16 cellular contexts compared by ENCODE assay signal in the genomic region with DNA sequence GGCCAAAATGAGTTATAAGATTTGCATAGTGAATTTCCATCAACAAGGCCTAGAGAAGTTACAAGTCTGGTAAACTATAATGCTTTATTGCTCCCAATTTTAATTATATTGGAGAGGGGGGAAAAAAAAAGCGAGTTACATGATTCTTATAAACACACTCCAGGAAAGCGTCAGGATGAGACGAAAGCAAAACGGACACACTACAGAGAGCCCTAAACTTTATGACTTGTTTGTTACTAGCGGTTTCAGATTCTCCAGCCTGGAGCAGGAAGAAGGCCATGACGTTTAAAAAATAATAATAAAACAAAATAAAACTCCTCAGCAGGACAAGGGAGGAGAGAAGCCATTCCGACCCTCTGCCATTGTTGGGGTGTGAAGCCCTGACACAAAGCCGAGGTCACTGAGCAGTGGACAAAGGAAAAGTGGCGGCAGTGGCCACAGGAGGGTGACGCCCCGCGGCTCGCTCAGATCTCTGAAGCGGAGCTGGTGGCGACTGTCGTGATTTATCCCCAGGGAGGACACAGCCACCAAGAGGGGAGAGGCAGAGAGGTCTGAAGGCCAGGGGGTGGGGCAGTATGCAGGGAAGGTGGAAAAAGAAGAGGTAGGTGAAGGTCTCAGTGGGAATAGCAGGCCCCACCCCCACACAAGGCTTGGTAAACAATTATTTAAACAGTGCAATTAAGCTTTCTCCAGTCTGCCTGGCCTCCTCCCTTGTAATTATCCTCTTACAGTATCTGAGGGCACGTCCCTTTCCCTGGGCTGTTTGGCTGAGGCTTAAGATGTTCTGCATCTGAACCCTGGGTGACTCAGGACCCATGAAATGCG. TPM values are rescaled to one million over a fixed set of nuclear protein-coding genes. Genes with fewer than 3 reads are reported as not detected.
A peak's percentile ranks its signal among the peaks of the same experiment; 100 is the strongest.
DNase-seq lines count a peak whose midpoint lies in the region; ATAC-seq, FAIRE-seq and TF ChIP-seq lines count a peak whose summit lies in the region.
"Had no signal": no experiment of that assay in that cellular context is flagged by ENCODE, and none has a peak within 500 bp of the region (broad histone marks: within the 10 kb centered on the region; RNA-seq: fewer than 3 reads in every experiment).

No MANE protein-coding gene starts in this region.

- H3K4me1 Mint-ChIP-seq in astrocyte (ENCODE audit: low read depth, unreplicated experiment) (peaks cover 9% of the 10 kb centered on the region), mesothelial cell of epicardium (peaks cover 28% of the 10 kb centered on the region)
- H3K4me1 Mint-ChIP-seq: CD4-positive, CD25-positive, alpha-beta regulatory T cell had no signal

- no peaks in the 10 kb centered on the region for H3K79me2 ChIP-seq in astrocyte (ENCODE audit: insufficient read depth, low read length)

- intact Hi-C loops in uterus (cut with DNase I; ENCODE audit: low total_unique reads) (no loop called here), tibial artery (cut with DNase I; ENCODE audit: low total_unique reads) (no loop called here)

- peak; percentile 3 for DNase-seq in NCI-H510A treated with DMSO at 0.1 percent for 48 hours (lab: John Stamatoyannopoulos, UW)
- DNase-seq in NCI-H510A (lab: John Stamatoyannopoulos, UW) = no peak
- DNase-seq in astrocyte (ENCODE audit: low read depth) = no peak
- no peak for DNase-seq in mesothelial cell of epicardium (ENCODE audit: low spot score in 2 of 2, unreplicated experiment in 2 of 2)
- DNase-seq in uterus = peak in 1 of 2 donors; percentile 25
- DNase-seq in GM19239 (ENCODE audit: insufficient read length, low spot score) = no peak
- DNase-seq in tibial artery = no peak
- DNase-seq: body of pancreas; CD4-positive, CD25-positive, alpha-beta regulatory T cell; NCI-H345; stimulated activated CD4-positive, alpha-beta T cell treated with anti-CD3 and anti-CD28 coated beads, Interleukin-2, amount 100 ng/mL, for 48 hours; trophoblast cell had no signal

- no peak for TF ChIP-seq POLR2A in uterus (IDR thresholded peaks at IDR 0.05)

- H3K4me2 ChIP-seq in astrocyte (ENCODE audit: low read length) = no peak overlapping the region

- H4K20me1 ChIP-seq in astrocyte (ENCODE audit: insufficient read depth, low read length) = no peaks in the 10 kb centered on the region

- H2AFZ ChIP-seq in astrocyte (ENCODE audit: low read depth, low read length) = peak overlapping the region; percentile 13

- no peak for FAIRE-seq in astrocyte (lab: Jason Lieb, UNC)
- FAIRE-seq in GM19239 (lab: Jason Lieb, UNC) = no peak
- FAIRE-seq: A204.1 had no signal

- no peaks in the 10 kb centered on the region for H3K36me3 ChIP-seq in astrocyte (ENCODE audit: insufficient read depth, low read length)
- no peaks in the 10 kb centered on the region for H3K36me3 ChIP-seq in uterus
- peaks cover 0 to 7% (median 0%) of the 10 kb centered on the region in 3 donors for H3K36me3 ChIP-seq in tibial artery

- H3K4me3 ChIP-seq in astrocyte (ENCODE audit: insufficient read depth, low read depth, low read length) = no peak overlapping the region
- H3K4me3 ChIP-seq in uterus = peak overlapping the region; percentile 6 to 11
- H3K4me3 ChIP-seq in tibial artery = no peak overlapping the region
- H3K4me3 ChIP-seq: body of pancreas had no signal

- no peak overlapping the region for H3K9ac ChIP-seq in astrocyte (ENCODE audit: low read length)

- no peaks in the 10 kb centered on the region for H3K4me1 ChIP-seq in astrocyte (ENCODE audit: insufficient read depth, low read length)
- no peaks in the 10 kb centered on the region for H3K4me1 ChIP-seq in uterus
- H3K4me1 ChIP-seq in tibial artery = peaks cover 0 to 14% (median 3%) of the 10 kb centered on the region in 4 donors

- H3K9me3 ChIP-seq in astrocyte (ENCODE audit: insufficient read depth, low read depth, low read length) = no peaks in the 10 kb centered on the region
- no peaks in the 10 kb centered on the region for H3K9me3 ChIP-seq in uterus
- H3K9me3 ChIP-seq in tibial artery = no peaks in the 10 kb centered on the region
- H3K9me3 ChIP-seq: body of pancreas had no signal

- H3K9me3 Mint-ChIP-seq in astrocyte (ENCODE audit: unreplicated experiment) (no peaks in the 10 kb centered on the region), mesothelial cell of epicardium (no peaks in the 10 kb centered on the region)

- H3K36me3 Mint-ChIP-seq in astrocyte (ENCODE audit: low read depth, unreplicated experiment) (no peaks in the 10 kb centered on the region), mesothelial cell of epicardium (peaks cover 18% of the 10 kb centered on the region)
- H3K36me3 Mint-ChIP-seq: CD4-positive, CD25-positive, alpha-beta regulatory T cell had no signal

- no peak overlapping the region for H3K27ac Mint-ChIP-seq in astrocyte (ENCODE audit: unreplicated experiment)
- H3K27ac Mint-ChIP-seq in mesothelial cell of epicardium = peak overlapping the region; percentile 59
- H3K27ac Mint-ChIP-seq: CD4-positive, CD25-positive, alpha-beta regulatory T cell had no signal

- H3K27me3 Mint-ChIP-seq in astrocyte (ENCODE audit: low read depth, unreplicated experiment) (no peaks in the 10 kb centered on the region), mesothelial cell of epicardium (ENCODE audit: low read depth) (no peaks in the 10 kb centered on the region)
- H3K27me3 Mint-ChIP-seq: CD4-positive, CD25-positive, alpha-beta regulatory T cell had no signal

- no peak for ATAC-seq in HG02678 (IDR thresholded peaks at IDR 0.05; ENCODE audit: unreplicated experiment)
- ATAC-seq: body of pancreas had no signal

- H3K4me3 Mint-ChIP-seq in astrocyte (ENCODE audit: unreplicated experiment) (no peak overlapping the region), mesothelial cell of epicardium (no peak overlapping the region)
- H3K4me3 Mint-ChIP-seq: CD4-positive, CD25-positive, alpha-beta regulatory T cell had no signal

- TF ChIP-seq CTCF in astrocyte (IDR thresholded peaks at IDR 0.05; ENCODE audit: insufficient read depth, low read depth, low read length) (no peak), mesothelial cell of epicardium (IDR thresholded peaks at IDR 0.05; ENCODE audit: unreplicated experiment) (no peak), uterus (IDR thresholded peaks at IDR 0.05) (no peak), tibial artery (IDR thresholded peaks at IDR 0.05) (no peak)

- H3K27ac ChIP-seq in astrocyte (ENCODE audit: low read depth, low read length) = no peak overlapping the region
- peak overlapping the region; percentile 54 to 77 for H3K27ac ChIP-seq in uterus
- H3K27ac ChIP-seq in tibial artery = no peak overlapping the region
- H3K27ac ChIP-seq: body of pancreas, VCaP had no signal

- H3K27me3 ChIP-seq in astrocyte (ENCODE audit: insufficient read depth, low read length) = no peaks in the 10 kb centered on the region
- H3K27me3 ChIP-seq in uterus = no peaks in the 10 kb centered on the region
- H3K27me3 ChIP-seq in tibial artery = no peaks in the 10 kb centered on the region
- H3K27me3 ChIP-seq: body of pancreas had no signal

RNA-seq across cellular contexts. Expression of a gene that starts 45.3 kb away (rescaled TPM):
- total RNA-seq in astrocyte (7.5 and 8.3 TPM in 2 replicates), mesothelial cell of epicardium (115 to 129 TPM (median 127 TPM) in 3 replicates), uterus (100 to 1,000 TPM in 3 of 4 donors, 10 to 100 TPM in 1; 17.4 to 197 (median 160) TPM)
- total RNA-seq: G401 had no signal

Comparison
In these comparisons a context has a peak if more than half of its experiments do, and no peak if none do; other contexts are left out.
1. H3K27ac ChIP-seq: peak in uterus (2 of 2); none in astrocyte (single experiment) and tibial artery (0 of 2).
2. H3K4me3 ChIP-seq: peak in uterus (2 of 2); none in astrocyte (single experiment) and tibial artery (0 of 2).